In the genomic region with DNA sequence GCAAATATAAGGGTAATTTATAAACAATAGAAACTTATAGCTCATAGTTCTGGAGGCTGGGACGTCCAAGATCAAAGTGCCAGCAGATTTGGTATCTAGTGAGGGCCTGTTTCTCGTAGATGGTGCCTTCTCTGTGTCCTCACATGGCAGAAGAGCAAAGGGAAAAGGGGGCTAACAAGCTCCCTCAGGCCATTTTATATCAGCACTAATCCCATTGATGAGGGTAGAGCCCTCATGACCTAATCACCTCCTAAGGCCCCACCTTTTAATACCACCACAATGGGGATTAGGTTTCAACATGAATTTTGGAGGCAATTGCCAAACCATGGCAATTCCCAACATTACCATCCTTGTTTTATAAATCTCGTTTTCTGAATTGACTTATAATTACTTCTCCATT, we compare ENCODE assay signal across 23 cellular contexts.
"Had no signal": no experiment of that assay in that cellular context is flagged by ENCODE, and none has a peak within 500 bp of the region (broad histone marks: within the 10 kb centered on the region; RNA-seq: fewer than 3 reads in every experiment).

No MANE protein-coding gene starts in this region.

- DNase-seq: activated CD4-positive, alpha-beta memory T cell treated with anti-CD3 and anti-CD28 coated beads, Interleukin-2, amount 10 ng/mL, durations not matched to agents 7 days and 5 days; activated CD4-positive, alpha-beta T cell treated with anti-CD3 and anti-CD28 coated beads for 4 hours; activated CD8-positive, alpha-beta memory T cell treated with anti-CD3 and anti-CD28 coated beads, Interleukin-2, amount 10 ng/mL, durations not matched to agents 7 days and 5 days; activated naive CD4-positive, alpha-beta T cell; activated naive CD8-positive, alpha-beta T cell treated with anti-CD3 and anti-CD28 coated beads for 36 hours; amygdala; central memory CD4-positive, alpha-beta T cell; gastrocnemius medialis; heart left ventricle; kidney; left lung; mucosa of descending colon; naive thymus-derived CD4-positive, alpha-beta T cell; ovary; psoas muscle; right cardiac atrium; stimulated activated CD4-positive, alpha-beta T cell treated with anti-CD3 and anti-CD28 coated beads, Interleukin-4, amount 100 ng/mL, for 24 hours; T-cell; trophoblast cell had no signal

- H3K27ac ChIP-seq: ovary, psoas muscle had no signal

- H3K36me3 ChIP-seq: gastrocnemius medialis, heart left ventricle, left lung, ovary had no signal

- H3K4me3 ChIP-seq: gastrocnemius medialis, heart left ventricle, left lung, mucosa of descending colon, ovary, psoas muscle, smooth muscle cell had no signal

- ATAC-seq: activated CD8-positive, alpha-beta memory T cell treated with anti-CD3 and anti-CD28 coated beads, Interleukin-2, amount 10 ng/mL, durations not matched to agents 7 days and 5 days; activated T-helper 17 cell treated with anti-CD3 and anti-CD28 coated beads, Interleukin-2, amount 50 U/mL, for 72 hours; left lung; mucosa of descending colon; naive thymus-derived CD4-positive, alpha-beta T cell; stimulated activated effector memory CD8-positive, alpha-beta T cell treated with anti-CD3 and anti-CD28 coated beads, Interleukin-12 subunit alpha, Interleukin-12 subunit beta, amount 100 ng/mL, for 72 hours; T-cell; WTC11 had no signal

- H3K9me3 ChIP-seq: gastrocnemius medialis, heart left ventricle, left lung, mucosa of descending colon, ovary, psoas muscle had no signal

- H3K27me3 ChIP-seq: gastrocnemius medialis, heart left ventricle, left lung, ovary had no signal
